In genomic region chr12:61037792-61038191, GRCh38 we compare ENCODE assay signal across 19 cellular contexts.
"Had no signal": no experiment of that assay in that cellular context is flagged by ENCODE, and none has a peak within 500 bp of the region (broad histone marks: within the 10 kb centered on the region; RNA-seq: fewer than 3 reads in every experiment).

No MANE protein-coding gene starts in this region.

- H3K27me3 ChIP-seq: hepatocyte, left lung, right lobe of liver, testis had no signal

- DNase-seq: activated naive CD4-positive, alpha-beta T cell treated with anti-CD3 and anti-CD28 coated beads, Interleukin-2, amount 10 ng/mL, durations not matched to agents 7 days and 5 days; activated T-cell treated with anti-CD3 and anti-CD28 coated beads, Interleukin-2, amount 50 U/mL, for 24 hours; effector CD4-positive, alpha-beta T cell; foreskin melanocyte; glutamatergic neuron; immature natural killer cell; left lung; naive thymus-derived CD4-positive, alpha-beta T cell; occipital lobe; right lobe of liver; stimulated activated CD4-positive, alpha-beta T cell treated with anti-CD3 and anti-CD28 coated beads, Interleukin-15, amount 100 ng/mL, for 24 hours; stimulated activated CD4-positive, alpha-beta T cell treated with anti-CD3 and anti-CD28 coated beads, Interleukin-2, amount 100 ng/mL, for 48 hours; stimulated activated naive CD4-positive, alpha-beta T cell; T-helper 9 cell; testis; trophoblast cell had no signal

- H3K27ac ChIP-seq: hepatocyte, left lung, right lobe of liver, skin epidermis, testis had no signal

- H3K4me1 ChIP-seq: left lung, right lobe of liver, testis had no signal

- H3K79me2 ChIP-seq: hepatocyte had no signal

- H3K9me3 ChIP-seq: right lobe of liver, testis had no signal

- H2AFZ ChIP-seq: hepatocyte had no signal

- H3K4me2 ChIP-seq: hepatocyte had no signal

- H3K4me3 ChIP-seq: hepatocyte, left lung, lung, right lobe of liver, skin epidermis, testis had no signal

- H3K36me3 ChIP-seq: left lung, right lobe of liver had no signal
